Comparison of ENCODE assay signal across 4 cellular contexts in the genomic region with DNA sequence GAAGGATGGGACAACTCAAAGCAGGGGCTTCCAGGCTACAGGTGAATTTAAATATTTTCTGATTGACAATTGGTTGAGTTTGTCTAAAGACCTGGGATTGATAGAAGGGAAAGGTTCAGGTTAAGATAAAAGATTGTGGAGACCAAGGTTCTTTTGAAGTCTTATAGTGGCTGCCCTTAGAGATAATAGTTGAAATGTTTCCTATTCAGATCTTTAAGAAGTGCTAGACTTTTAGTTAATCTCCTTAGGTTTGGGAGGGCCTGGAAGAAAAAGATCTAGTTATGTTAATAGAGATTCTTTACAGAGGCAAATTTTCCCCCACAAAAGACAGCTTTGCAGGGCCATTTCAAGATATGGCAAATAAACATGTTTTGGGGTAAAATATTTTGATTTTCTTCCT. TPM values are rescaled to one million over a fixed set of nuclear protein-coding genes. Genes with fewer than 3 reads are reported as not detected.
"Had no signal": no experiment of that assay in that cellular context is flagged by ENCODE, and none has a peak within 500 bp of the region (broad histone marks: within the 10 kb centered on the region; RNA-seq: fewer than 3 reads in every experiment).

No MANE protein-coding gene starts in this region.

RNA-seq across cellular contexts. Expression of a gene that starts 28.2 kb away (rescaled TPM):
- total RNA-seq: kidney epithelial cell; mononuclear cell; naive thymus-derived CD4-positive, alpha-beta T cell; naive thymus-derived CD8-positive, alpha-beta T cell had no signal
- polyA plus RNA-seq: naive thymus-derived CD4-positive, alpha-beta T cell; naive thymus-derived CD8-positive, alpha-beta T cell had no signal
